Comparison of ENCODE assay signal across 18 cellular contexts in genomic region chr4:171588764-171589163, GRCh38.
DNase-seq lines count a peak whose midpoint lies in the region; ATAC-seq and TF ChIP-seq lines count a peak whose summit lies in the region.
"Had no signal": no experiment of that assay in that cellular context is flagged by ENCODE, and none has a peak within 500 bp of the region (broad histone marks: within the 10 kb centered on the region; RNA-seq: fewer than 3 reads in every experiment).

No MANE protein-coding gene starts in this region.

- H3K9me3 ChIP-seq in SK-N-MC (ENCODE audit: low read depth, low read length), result no peaks in the 10 kb centered on the region
- no peaks in the 10 kb centered on the region for H3K9me3 ChIP-seq in neural cell (ENCODE audit: low read length)
- no peaks in the 10 kb centered on the region for H3K9me3 ChIP-seq in MG63
- H3K9me3 ChIP-seq: HAP-1 had no signal

- TF ChIP-seq EP300 in neural cell (conservative IDR thresholded peaks at IDR 0.05; ENCODE audit: poor library complexity, severe bottlenecking), result peak; percentile 52

- H3K79me2 ChIP-seq in GM23338 (replicated peaks; ENCODE audit: insufficient read depth) (no peaks in the 10 kb centered on the region), neural cell (replicated peaks; ENCODE audit: insufficient read depth, low read length) (no peaks in the 10 kb centered on the region)

- peak overlapping the region; percentile 27; the same call in 1 of the 2 replicates for H3K27ac Mint-ChIP-seq in GM23338
- H3K27ac Mint-ChIP-seq: B cell; CD4-positive, CD25-positive, alpha-beta regulatory T cell; CD8-positive, alpha-beta T cell; HFFc6 had no signal

- no peaks in the 10 kb centered on the region for H3K36me3 ChIP-seq in GM23338 (ENCODE audit: insufficient read depth)
- no peaks in the 10 kb centered on the region for H3K36me3 ChIP-seq in SK-N-MC (ENCODE audit: insufficient read depth, low read length)
- no peaks in the 10 kb centered on the region for H3K36me3 ChIP-seq in neural cell (ENCODE audit: insufficient read depth, low read length)
- no peaks in the 10 kb centered on the region for H3K36me3 ChIP-seq in MG63
- H3K36me3 ChIP-seq: BLaER1, HAP-1 had no signal

- H3K4me3 ChIP-seq in GM23338, result no peak overlapping the region
- H3K4me3 ChIP-seq in SK-N-MC, result peak overlapping the region; percentile 40; the same call in 1 of the 2 replicates
- H3K4me3 ChIP-seq in neural cell (ENCODE audit: low read length), result peak overlapping the region; percentile 16
- H3K4me3 ChIP-seq in MG63, result no peak overlapping the region
- H3K4me3 ChIP-seq: BLaER1, HAP-1 had no signal

- H3F3A ChIP-seq in GM23338 (replicated peaks; ENCODE audit: low read depth), result no peaks in the 10 kb centered on the region
- no peaks in the 10 kb centered on the region for H3F3A ChIP-seq in neural cell (ENCODE audit: insufficient read depth, low read length, poor library complexity, severe bottlenecking)

- no peak overlapping the region for H3K4me3 Mint-ChIP-seq in GM23338
- H3K4me3 Mint-ChIP-seq: B cell; CD4-positive, CD25-positive, alpha-beta regulatory T cell; CD8-positive, alpha-beta T cell; HFFc6 had no signal

- H3K27ac ChIP-seq in GM23338 (ENCODE audit: low read depth) (no peak overlapping the region), SK-N-MC (no peak overlapping the region), neural cell (ENCODE audit: low read length) (peak overlapping the region; percentile 60)
- H3K27ac ChIP-seq: BLaER1, C4-2B had no signal

- no peak overlapping the region for H3K9ac ChIP-seq in SK-N-MC (ENCODE audit: insufficient read length)
- no peak overlapping the region for H3K9ac ChIP-seq in neural cell (ENCODE audit: low read length)
- H3K9ac ChIP-seq: BLaER1 had no signal

- H3K4me2 ChIP-seq in GM23338 (no peak overlapping the region), neural cell (ENCODE audit: low read length) (no peak overlapping the region)
- H3K4me2 ChIP-seq: BLaER1 had no signal

- peaks cover 6% of the 10 kb centered on the region; the same call in 1 of the 3 replicates for H3K9me3 Mint-ChIP-seq in GM23338

- DNase-seq in GM23338 (ENCODE audit: low spot score) (no peak), SK-N-MC (ENCODE audit: low read depth, low spot score) (no peak), head of caudate nucleus (no peak), MG63 (no peak)
- no peak for DNase-seq in stimulated activated CD4-positive, alpha-beta T cell treated with anti-CD3 and anti-CD28 coated beads, Interleukin-2, amount 100 ng/mL, for 48 hours
- DNase-seq: CD4-positive, CD25-positive, alpha-beta regulatory T cell; CD8-positive, alpha-beta T cell; DMS 273 treated with DMSO at 0.1 percent for 48 hours; DMS79; EL; GDM1; GOT3; HFFc6 had no signal

- H4K20me1 ChIP-seq in GM23338 (replicated peaks; ENCODE audit: insufficient read depth) (no peaks in the 10 kb centered on the region), neural cell (ENCODE audit: insufficient read depth) (no peaks in the 10 kb centered on the region)
- H4K20me1 ChIP-seq: BLaER1 had no signal

- no peak for TF ChIP-seq RAD21 in neural cell (conservative IDR thresholded peaks at IDR 0.05)

- H3K36me3 Mint-ChIP-seq in GM23338 (ENCODE audit: low read depth), result peaks cover 3% of the 10 kb centered on the region; the same call in 1 of the 3 replicates
- H3K36me3 Mint-ChIP-seq: CD4-positive, CD25-positive, alpha-beta regulatory T cell; CD8-positive, alpha-beta T cell had no signal

- H3K4me1 Mint-ChIP-seq in GM23338, result peaks cover 17% of the 10 kb centered on the region; the same call in 2 of the 3 replicates
- H3K4me1 Mint-ChIP-seq: CD4-positive, CD25-positive, alpha-beta regulatory T cell had no signal

- intact Hi-C loops in head of caudate nucleus (cut with DNase I), result no loop called here

- TF ChIP-seq CTCF in GM23338 (conservative IDR thresholded peaks at IDR 0.05; ENCODE audit: low read depth in 2 of 2) (no peak), neural cell (IDR thresholded peaks at IDR 0.05; ENCODE audit: poor library complexity, severe bottlenecking) (no peak)

- H2AFZ ChIP-seq in GM23338, result no peak overlapping the region
- H2AFZ ChIP-seq in neural cell (ENCODE audit: low read depth, low read length), result no peak overlapping the region

- H3K27me3 ChIP-seq in GM23338 (ENCODE audit: insufficient read depth), result no peaks in the 10 kb centered on the region
- H3K27me3 ChIP-seq in neural cell (ENCODE audit: insufficient read depth, low read depth, low read length), result no peaks in the 10 kb centered on the region
- no peaks in the 10 kb centered on the region for H3K27me3 ChIP-seq in MG63
- H3K27me3 ChIP-seq: BLaER1 had no signal

- no peak for ATAC-seq in GM23338
- ATAC-seq: CD8-positive, alpha-beta T cell had no signal

- no peaks in the 10 kb centered on the region for H3K27me3 Mint-ChIP-seq in GM23338 (ENCODE audit: insufficient read depth, low read depth, poor library complexity)
- H3K27me3 Mint-ChIP-seq: B cell; CD4-positive, CD25-positive, alpha-beta regulatory T cell had no signal

- H3K9me2 ChIP-seq in GM23338 (ENCODE audit: insufficient read depth) (peaks cover 3% of the 10 kb centered on the region), neural cell (ENCODE audit: insufficient read depth, low read length) (no peaks in the 10 kb centered on the region)

- H3K4me1 ChIP-seq in GM23338 (ENCODE audit: insufficient read depth), result no peaks in the 10 kb centered on the region; the same call in 1 of the 2 replicates
- H3K4me1 ChIP-seq: HAP-1 had no signal

TF ChIP-seq in GM23338, 12 proteins besides CTCF, POLR2A, EP300 and RAD21 (continues in another document):
- TF ChIP-seq ETS1 (IDR thresholded peaks at IDR 0.05) (no peak), ZNF331 (CRISPR knock-in tag; IDR thresholded peaks at IDR 0.05; ENCODE audit: low read depth) (no peak)

TF ChIP-seq in neural cell, 6 proteins besides CTCF, POLR2A, EP300 and RAD21:
- TF ChIP-seq MXI1 (conservative IDR thresholded peaks at IDR 0.05; ENCODE audit: poor library complexity, severe bottlenecking) (no peak), SMC3 (conservative IDR thresholded peaks at IDR 0.05; ENCODE audit: poor library complexity) (no peak), POLR2AphosphoS5 (IDR thresholded peaks at IDR 0.05) (no peak), TAF1 (IDR thresholded peaks at IDR 0.05; ENCODE audit: low read depth) (no peak), EZH2 (IDR thresholded peaks at IDR 0.05; ENCODE audit: borderline replicate concordance, insufficient read depth, low read length, poor library complexity, severe bottlenecking) (no peak)
- TF ChIP-seq, protein P1, sequence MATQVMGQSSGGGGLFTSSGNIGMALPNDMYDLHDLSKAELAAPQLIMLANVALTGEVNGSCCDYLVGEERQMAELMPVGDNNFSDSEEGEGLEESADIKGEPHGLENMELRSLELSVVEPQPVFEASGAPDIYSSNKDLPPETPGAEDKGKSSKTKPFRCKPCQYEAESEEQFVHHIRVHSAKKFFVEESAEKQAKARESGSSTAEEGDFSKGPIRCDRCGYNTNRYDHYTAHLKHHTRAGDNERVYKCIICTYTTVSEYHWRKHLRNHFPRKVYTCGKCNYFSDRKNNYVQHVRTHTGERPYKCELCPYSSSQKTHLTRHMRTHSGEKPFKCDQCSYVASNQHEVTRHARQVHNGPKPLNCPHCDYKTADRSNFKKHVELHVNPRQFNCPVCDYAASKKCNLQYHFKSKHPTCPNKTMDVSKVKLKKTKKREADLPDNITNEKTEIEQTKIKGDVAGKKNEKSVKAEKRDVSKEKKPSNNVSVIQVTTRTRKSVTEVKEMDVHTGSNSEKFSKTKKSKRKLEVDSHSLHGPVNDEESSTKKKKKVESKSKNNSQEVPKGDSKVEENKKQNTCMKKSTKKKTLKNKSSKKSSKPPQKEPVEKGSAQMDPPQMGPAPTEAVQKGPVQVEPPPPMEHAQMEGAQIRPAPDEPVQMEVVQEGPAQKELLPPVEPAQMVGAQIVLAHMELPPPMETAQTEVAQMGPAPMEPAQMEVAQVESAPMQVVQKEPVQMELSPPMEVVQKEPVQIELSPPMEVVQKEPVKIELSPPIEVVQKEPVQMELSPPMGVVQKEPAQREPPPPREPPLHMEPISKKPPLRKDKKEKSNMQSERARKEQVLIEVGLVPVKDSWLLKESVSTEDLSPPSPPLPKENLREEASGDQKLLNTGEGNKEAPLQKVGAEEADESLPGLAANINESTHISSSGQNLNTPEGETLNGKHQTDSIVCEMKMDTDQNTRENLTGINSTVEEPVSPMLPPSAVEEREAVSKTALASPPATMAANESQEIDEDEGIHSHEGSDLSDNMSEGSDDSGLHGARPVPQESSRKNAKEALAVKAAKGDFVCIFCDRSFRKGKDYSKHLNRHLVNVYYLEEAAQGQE (IDR thresholded peaks at IDR 0.05; ENCODE audit: borderline replicate concordance), result no peak

Comparison
In these comparisons a context has a peak if more than half of its experiments do, and no peak if none do; other contexts are left out.
1. H3K4me3 ChIP-seq: peak in SK-N-MC (single experiment) and neural cell (single experiment); none in GM23338 (single experiment) and MG63 (single experiment).